Comparison of ENCODE assay signal across 11 cellular contexts in genomic region chr4:139184129-139184528, GRCh38.
DNase-seq lines count a peak whose midpoint lies in the region; TF ChIP-seq lines count a peak whose summit lies in the region.
"Had no signal": no experiment of that assay in that cellular context is flagged by ENCODE, and none has a peak within 500 bp of the region (broad histone marks: within the 10 kb centered on the region; RNA-seq: fewer than 3 reads in every experiment).

No MANE protein-coding gene starts in this region.

- H3K27ac ChIP-seq in brain microvascular endothelial cell = no peak overlapping the region
- H3K27ac ChIP-seq: upper lobe of right lung had no signal

- no peaks in the 10 kb centered on the region for H3K36me3 ChIP-seq in brain microvascular endothelial cell (replicated peaks)
- H3K36me3 ChIP-seq: upper lobe of right lung had no signal

- DNase-seq in SIG-M5 treated with dmso at 0.1 percent for 504 hours (lab: John Stamatoyannopoulos, UW; ENCODE audit: unreplicated experiment) = peak; percentile 30
- no peak for DNase-seq in SIG-M5 (lab: John Stamatoyannopoulos, UW)
- peak; percentile 48 to 77 for DNase-seq in Kasumi-1 (lab: John Stamatoyannopoulos, UW)
- no peak for DNase-seq in brain microvascular endothelial cell
- DNase-seq in pons (ENCODE audit: low spot score) = peak; percentile 36
- no peak for DNase-seq in NCI-H1436 (lab: John Stamatoyannopoulos, UW)
- DNase-seq in NCI-H2196 (lab: John Stamatoyannopoulos, UW; ENCODE audit: unreplicated experiment) = no peak
- no peak for DNase-seq in NCI-H1105 (lab: John Stamatoyannopoulos, UW)
- DNase-seq: C1 segment of cervical spinal cord, NCI-H226, upper lobe of right lung had no signal

- in situ Hi-C loops in brain microvascular endothelial cell (cut with HindIII; ENCODE audit: low pct_ligation_motif_present, low sequenced_read_pairs) = no loop called here

- H3K4me3 ChIP-seq in brain microvascular endothelial cell (ENCODE audit: low read depth, low read length) = no peak overlapping the region
- H3K4me3 ChIP-seq: upper lobe of right lung had no signal

- TF ChIP-seq CTCF in brain microvascular endothelial cell (IDR thresholded peaks at IDR 0.05; ENCODE audit: low read depth, low read length, missing control alignments) = peak; percentile 27

- no peaks in the 10 kb centered on the region for H3K27me3 ChIP-seq in brain microvascular endothelial cell (replicated peaks)
- H3K27me3 ChIP-seq: upper lobe of right lung had no signal

Comparison
In these comparisons a context has a peak if more than half of its experiments do, and no peak if none do; other contexts are left out.
1. DNase-seq: peak in SIG-M5 treated with dmso at 0.1 percent for 504 hours (single experiment), Kasumi-1 (2 of 2) and pons (single experiment); none in SIG-M5 (single experiment), brain microvascular endothelial cell (single experiment), NCI-H1436 (single experiment), NCI-H2196 (single experiment) and NCI-H1105 (single experiment).